In the genomic region with DNA sequence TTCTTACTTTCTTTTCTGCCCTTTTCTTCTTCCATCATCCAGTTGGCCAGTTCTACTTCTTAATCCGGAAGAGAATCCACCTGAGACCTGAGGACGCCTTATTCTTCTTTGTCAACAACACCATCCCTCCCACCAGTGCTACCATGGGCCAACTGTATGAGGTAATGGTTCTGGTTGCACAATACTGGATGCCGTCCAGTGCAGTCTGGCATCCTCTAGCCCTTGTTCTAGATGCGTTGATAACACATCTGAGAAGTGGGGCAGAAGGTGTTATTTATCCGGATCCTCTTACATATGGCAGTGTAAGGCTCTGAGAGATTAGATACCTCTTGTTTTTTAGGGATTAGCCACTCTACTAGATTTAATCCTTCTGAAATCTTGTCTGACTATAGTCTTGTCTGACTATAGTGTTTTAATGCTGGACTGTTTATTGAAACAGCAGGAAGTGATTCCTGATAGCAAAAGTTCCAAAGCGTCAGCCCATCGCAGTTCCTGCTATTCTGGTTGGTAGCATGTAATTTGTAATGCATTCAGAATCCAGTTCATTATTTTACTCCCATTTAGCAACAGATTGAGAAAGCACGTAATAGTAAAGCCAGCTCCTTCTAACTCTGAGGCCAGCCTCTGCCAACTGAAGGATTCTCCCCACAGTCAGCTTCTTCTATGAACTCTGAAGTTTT, we compare ENCODE assay signal across 11 cellular contexts. TPM values are rescaled to one million over a fixed set of nuclear protein-coding genes. Genes with fewer than 3 reads are reported as not detected.
DNase-seq lines count a peak whose midpoint lies in the region; ATAC-seq, FAIRE-seq and TF ChIP-seq lines count a peak whose summit lies in the region.
"Had no signal": no experiment of that assay in that cellular context is flagged by ENCODE, and none has a peak within 500 bp of the region (broad histone marks: within the 10 kb centered on the region; RNA-seq: fewer than 3 reads in every experiment).

No MANE protein-coding gene starts in this region.

- peaks cover 44 to 67% of the 10 kb centered on the region in 2 donors for H3K36me3 ChIP-seq in ascending aorta
- H3K36me3 ChIP-seq in pancreas = peaks cover 4 to 66% (median 23%) of the 10 kb centered on the region in 3 donors
- H3K36me3 ChIP-seq: BE2C had no signal

- H3K4me3 ChIP-seq in ascending aorta = no peak overlapping the region
- H3K4me3 ChIP-seq in pancreas = no peak overlapping the region

- TF ChIP-seq CTCF in ascending aorta (IDR thresholded peaks at IDR 0.05) (no peak), pancreas (IDR thresholded peaks at IDR 0.05) (no peak)

- FAIRE-seq in pancreas (lab: Jason Lieb, UNC) = no peak

- DNase-seq in AG08395 (ENCODE audit: low spot score) = peak; percentile 65
- peak; percentile 43 to 89 for DNase-seq in ascending aorta (ENCODE audit: low spot score in 2 of 2)
- peak; percentile 70 for DNase-seq in globus pallidus (ENCODE audit: low spot score)
- DNase-seq in pancreas = peak in 4 of 6 donors; percentile 69 to 81 (median 78)
- DNase-seq in NCI-H1694 (lab: John Stamatoyannopoulos, UW) = no peak
- DNase-seq in putamen (ENCODE audit: low spot score) = no peak
- DNase-seq in NCI-H187 treated with DMSO at 0.1 percent for 48 hours (lab: John Stamatoyannopoulos, UW) = no peak
- DNase-seq: BE2C, NCI-H2081 treated with DMSO at 0.1 percent for 48 hours, T-cell had no signal

- H3K4me1 ChIP-seq in ascending aorta (peaks cover 0 to 20% of the 10 kb centered on the region in 2 donors), pancreas (peaks cover 10 to 16% (median 14%) of the 10 kb centered on the region in 3 donors)
- H3K4me1 ChIP-seq: BE2C had no signal

- H3K27ac ChIP-seq in ascending aorta (peak overlapping the region; percentile 67 to 70), pancreas (peak overlapping the region in 3 of 4 donors; percentile 25 to 58 (median 52))

- intact Hi-C loops in ascending aorta (cut with DNase I) = no loop called here
- intact Hi-C loops in pancreas (cut with DNase I) = no loop called here

- peak; percentile 94 to 97 (median 96) for ATAC-seq in pancreas
- no peak for ATAC-seq in GM18511 (IDR thresholded peaks at IDR 0.05; ENCODE audit: unreplicated experiment)
- ATAC-seq: T-cell had no signal

- 35 to 39% methylated on average over 8 of the region's 8 CpGs for WGBS in pancreas, 2 donors

- H3K9me3 ChIP-seq in ascending aorta (no peaks in the 10 kb centered on the region), pancreas (no peaks in the 10 kb centered on the region)
- H3K9me3 ChIP-seq: BE2C had no signal

- H3K27me3 ChIP-seq in ascending aorta = no peaks in the 10 kb centered on the region
- no peaks in the 10 kb centered on the region for H3K27me3 ChIP-seq in pancreas
- H3K27me3 ChIP-seq: BE2C had no signal

RNA-seq across cellular contexts. Expression of gene GABARAPL1, which starts 7.9 kb away (rescaled TPM):
- 239 TPM for total RNA-seq in ascending aorta
- 100 to 1,000 TPM in 1 of 6 donors, 10 to 100 TPM in 5; 51.1 to 111 (median 58.8) TPM for total RNA-seq in pancreas
- 10 to 100 TPM; 53.1 to 92.7 TPM for polyA plus RNA-seq in pancreas

RNA-seq across cellular contexts. Expression of gene TMEM52B, which starts 41.7 kb away (rescaled TPM):
- total RNA-seq in ascending aorta = not detected
- 1 to 10 TPM in 1 of 6 donors, under 1 TPM in 1, not detected in 4; 0.28 to 2.2 TPM for total RNA-seq in pancreas
- under 1 TPM in 1 of 2 donors, not detected in 1; 0.30 TPM for polyA plus RNA-seq in pancreas
- total RNA-seq: T-cell had no signal

RNA-seq across cellular contexts. Expression of gene OLR1, which starts 48.6 kb away (rescaled TPM):
- total RNA-seq in ascending aorta (2.1 TPM), pancreas (10 to 100 TPM in 2 of 6 donors, 1 to 10 TPM in 1, under 1 TPM in 3; 0.65 to 34.3 (median 0.98) TPM)
- under 1 TPM; 0.28 to 0.80 TPM for polyA plus RNA-seq in pancreas

Comparison
In these comparisons a context has a peak if more than half of its experiments do, and no peak if none do; other contexts are left out.
1. DNase-seq: peak in AG08395 (single experiment), ascending aorta (2 of 2), globus pallidus (single experiment) and pancreas (4 of 6); none in NCI-H1694 (single experiment), putamen (single experiment) and NCI-H187 treated with DMSO at 0.1 percent for 48 hours (single experiment).